17 cellular contexts compared by ENCODE assay signal in genomic region chr2:173775440-173775839, GRCh38.
DNase-seq lines count a peak whose midpoint lies in the region; ATAC-seq, FAIRE-seq and TF ChIP-seq lines count a peak whose summit lies in the region.
"Had no signal": no experiment of that assay in that cellular context is flagged by ENCODE, and none has a peak within 500 bp of the region (broad histone marks: within the 10 kb centered on the region; RNA-seq: fewer than 3 reads in every experiment).

No MANE protein-coding gene starts in this region.

- CTCF ChIA-PET in activated CD4-positive, alpha-beta memory T cell treated with anti-CD3 and anti-CD28 coated beads for 36 hours (lab: Charles Lee) = interaction anchor here (0.8 kb wide), 1 partner anchor 373 kb away, joined by 3 read pairs; no protein-coding TSS in a partner anchor
- CTCF ChIA-PET in activated CD4-positive, alpha-beta memory T cell treated with anti-CD3 and anti-CD28 coated beads, Interleukin-2, amount 10 ng/mL, durations not matched to agents 7 days and 5 days (lab: Charles Lee) = no interaction called here
- CTCF ChIA-PET in WTC11 (lab: Charles Lee) = no interaction called here

- H3K9me3 Mint-ChIP-seq in activated CD4-positive, alpha-beta memory T cell treated with anti-CD3 and anti-CD28 coated beads for 36 hours = no peaks in the 10 kb centered on the region
- no peaks in the 10 kb centered on the region for H3K9me3 Mint-ChIP-seq in activated CD4-positive, alpha-beta memory T cell treated with anti-CD3 and anti-CD28 coated beads, Interleukin-2, amount 10 ng/mL, durations not matched to agents 7 days and 5 days
- H3K9me3 Mint-ChIP-seq in stimulated activated naive CD8-positive, alpha-beta T cell treated with anti-CD3 and anti-CD28 coated beads, Interleukin-15, amount 100 ng/mL, for 72 hours = no peaks in the 10 kb centered on the region
- H3K9me3 Mint-ChIP-seq in WTC11 = peaks cover 14% of the 10 kb centered on the region
- H3K9me3 Mint-ChIP-seq: CD8-positive, alpha-beta T cell had no signal

- intact Hi-C loops in activated CD4-positive, alpha-beta memory T cell treated with anti-CD3 and anti-CD28 coated beads for 36 hours (cut with micrococcal nuclease) = no loop called here

- DNase-seq in DMS 273 (lab: John Stamatoyannopoulos, UW; ENCODE audit: unreplicated experiment) = peak; percentile 5
- DNase-seq in DMS 273 treated with DMSO at 0.1 percent for 48 hours (lab: John Stamatoyannopoulos, UW) = no peak
- peak; percentile 21 for DNase-seq in activated CD4-positive, alpha-beta memory T cell treated with anti-CD3 and anti-CD28 coated beads for 36 hours
- no peak for DNase-seq in activated CD4-positive, alpha-beta memory T cell treated with anti-CD3 and anti-CD28 coated beads, Interleukin-2, amount 10 ng/mL, durations not matched to agents 7 days and 5 days
- no peak for DNase-seq in stimulated activated naive CD8-positive, alpha-beta T cell treated with anti-CD3 and anti-CD28 coated beads, Interleukin-15, amount 100 ng/mL, for 72 hours
- DNase-seq in stimulated activated naive CD8-positive, alpha-beta T cell treated with anti-CD3 and anti-CD28 coated beads, Interleukin-15, Interleukin-2, amounts not matched to agents 100 U/mL and 50 U/mL, for 24 hours = no peak
- no peak for DNase-seq in urothelium cell line (ENCODE audit: low spot score)
- no peak for DNase-seq in WTC11 (ENCODE audit: low spot score)
- DNase-seq: CD8-positive, alpha-beta T cell; COR-L47; DMS79; GM23248 had no signal

- FAIRE-seq in urothelium cell line (lab: Jason Lieb, UNC) = peak; percentile 20
- FAIRE-seq: D721Med, GM12878, H54 had no signal

- no peaks in the 10 kb centered on the region for H3K36me3 Mint-ChIP-seq in activated CD4-positive, alpha-beta memory T cell treated with anti-CD3 and anti-CD28 coated beads for 36 hours
- no peaks in the 10 kb centered on the region for H3K36me3 Mint-ChIP-seq in activated CD4-positive, alpha-beta memory T cell treated with anti-CD3 and anti-CD28 coated beads, Interleukin-2, amount 10 ng/mL, durations not matched to agents 7 days and 5 days (ENCODE audit: low read depth)
- no peaks in the 10 kb centered on the region for H3K36me3 Mint-ChIP-seq in WTC11
- H3K36me3 Mint-ChIP-seq: CD14-positive monocyte; CD8-positive, alpha-beta T cell had no signal

- POLR2A ChIA-PET in activated CD4-positive, alpha-beta memory T cell treated with anti-CD3 and anti-CD28 coated beads for 36 hours (lab: Charles Lee) = no interaction called here
- POLR2A ChIA-PET in activated CD4-positive, alpha-beta memory T cell treated with anti-CD3 and anti-CD28 coated beads, Interleukin-2, amount 10 ng/mL, durations not matched to agents 7 days and 5 days (lab: Charles Lee) = no interaction called here
- POLR2A ChIA-PET in WTC11 (lab: Charles Lee) = no interaction called here

- no peaks in the 10 kb centered on the region for H3K4me1 Mint-ChIP-seq in activated CD4-positive, alpha-beta memory T cell treated with anti-CD3 and anti-CD28 coated beads for 36 hours (ENCODE audit: low read depth)
- no peaks in the 10 kb centered on the region for H3K4me1 Mint-ChIP-seq in activated CD4-positive, alpha-beta memory T cell treated with anti-CD3 and anti-CD28 coated beads, Interleukin-2, amount 10 ng/mL, durations not matched to agents 7 days and 5 days
- H3K4me1 Mint-ChIP-seq in stimulated activated naive CD8-positive, alpha-beta T cell treated with anti-CD3 and anti-CD28 coated beads, Interleukin-15, amount 100 ng/mL, for 72 hours = no peaks in the 10 kb centered on the region
- peaks cover 10% of the 10 kb centered on the region for H3K4me1 Mint-ChIP-seq in WTC11
- H3K4me1 Mint-ChIP-seq: CD14-positive monocyte had no signal

- peak; percentile 23 for ATAC-seq in stimulated activated naive CD8-positive, alpha-beta T cell treated with anti-CD3 and anti-CD28 coated beads, Interleukin-15, amount 100 ng/mL, for 72 hours
- no peak for ATAC-seq in stimulated activated naive CD8-positive, alpha-beta T cell treated with anti-CD3 and anti-CD28 coated beads, Interleukin-15, Interleukin-2, amounts not matched to agents 100 U/mL and 50 U/mL, for 24 hours
- ATAC-seq in WTC11 = no peak
- ATAC-seq: CD8-positive, alpha-beta T cell; GM12878; HCT116 had no signal

- H3K27ac Mint-ChIP-seq in activated CD4-positive, alpha-beta memory T cell treated with anti-CD3 and anti-CD28 coated beads for 36 hours = no peak overlapping the region
- no peak overlapping the region for H3K27ac Mint-ChIP-seq in activated CD4-positive, alpha-beta memory T cell treated with anti-CD3 and anti-CD28 coated beads, Interleukin-2, amount 10 ng/mL, durations not matched to agents 7 days and 5 days
- no peak overlapping the region for H3K27ac Mint-ChIP-seq in stimulated activated naive CD8-positive, alpha-beta T cell treated with anti-CD3 and anti-CD28 coated beads, Interleukin-15, amount 100 ng/mL, for 72 hours
- no peak overlapping the region for H3K27ac Mint-ChIP-seq in WTC11
- H3K27ac Mint-ChIP-seq: CD14-positive monocyte; CD8-positive, alpha-beta T cell had no signal

- no peak for TF ChIP-seq CTCF in WTC11 (IDR thresholded peaks at IDR 0.05)

- peaks cover 6% of the 10 kb centered on the region for H3K27me3 Mint-ChIP-seq in activated CD4-positive, alpha-beta memory T cell treated with anti-CD3 and anti-CD28 coated beads for 36 hours
- H3K27me3 Mint-ChIP-seq in activated CD4-positive, alpha-beta memory T cell treated with anti-CD3 and anti-CD28 coated beads, Interleukin-2, amount 10 ng/mL, durations not matched to agents 7 days and 5 days = peaks cover 9% of the 10 kb centered on the region
- peaks cover 8% of the 10 kb centered on the region for H3K27me3 Mint-ChIP-seq in stimulated activated naive CD8-positive, alpha-beta T cell treated with anti-CD3 and anti-CD28 coated beads, Interleukin-15, amount 100 ng/mL, for 72 hours
- no peaks in the 10 kb centered on the region for H3K27me3 Mint-ChIP-seq in WTC11 (ENCODE audit: low read depth)

- H3K4me3 Mint-ChIP-seq in activated CD4-positive, alpha-beta memory T cell treated with anti-CD3 and anti-CD28 coated beads for 36 hours = no peak overlapping the region
- H3K4me3 Mint-ChIP-seq in activated CD4-positive, alpha-beta memory T cell treated with anti-CD3 and anti-CD28 coated beads, Interleukin-2, amount 10 ng/mL, durations not matched to agents 7 days and 5 days = no peak overlapping the region
- H3K4me3 Mint-ChIP-seq in stimulated activated naive CD8-positive, alpha-beta T cell treated with anti-CD3 and anti-CD28 coated beads, Interleukin-15, amount 100 ng/mL, for 72 hours = no peak overlapping the region
- H3K4me3 Mint-ChIP-seq in WTC11 = no peak overlapping the region
- H3K4me3 Mint-ChIP-seq: CD14-positive monocyte; CD8-positive, alpha-beta T cell had no signal

TF ChIP-seq in WTC11, 78 proteins besides CTCF, POLR2A, EP300 and RAD21 (continues in another document):
- TF ChIP-seq E2F5 (CRISPR knock-in tag; IDR thresholded peaks at IDR 0.05) (no peak), RORB (CRISPR knock-in tag; IDR thresholded peaks at IDR 0.05) (no peak), EMX1 (CRISPR knock-in tag; IDR thresholded peaks at IDR 0.05) (no peak), ATF6 (CRISPR knock-in tag; IDR thresholded peaks at IDR 0.05) (no peak), ERG (CRISPR knock-in tag; IDR thresholded peaks at IDR 0.05) (no peak), ATF3 (CRISPR knock-in tag; conservative IDR thresholded peaks at IDR 0.05) (no peak), TEAD1 (CRISPR knock-in tag; IDR thresholded peaks at IDR 0.05) (no peak), ATF1 (CRISPR knock-in tag; IDR thresholded peaks at IDR 0.05) (no peak), SMAD4 (CRISPR knock-in tag; IDR thresholded peaks at IDR 0.05) (no peak), SMAD3 (CRISPR knock-in tag; IDR thresholded peaks at IDR 0.05; ENCODE audit: borderline replicate concordance) (no peak), GTF2I (CRISPR knock-in tag; conservative IDR thresholded peaks at IDR 0.05) (no peak)

Comparison
In these comparisons a context has a peak if more than half of its experiments do, and no peak if none do; other contexts are left out.
1. DNase-seq: peak in DMS 273 (single experiment) and activated CD4-positive, alpha-beta memory T cell treated with anti-CD3 and anti-CD28 coated beads for 36 hours (single experiment); none in DMS 273 treated with DMSO at 0.1 percent for 48 hours (single experiment), activated CD4-positive, alpha-beta memory T cell treated with anti-CD3 and anti-CD28 coated beads, Interleukin-2, amount 10 ng/mL, durations not matched to agents 7 days and 5 days (single experiment), stimulated activated naive CD8-positive, alpha-beta T cell treated with anti-CD3 and anti-CD28 coated beads, Interleukin-15, amount 100 ng/mL, for 72 hours (0 of 2), stimulated activated naive CD8-positive, alpha-beta T cell treated with anti-CD3 and anti-CD28 coated beads, Interleukin-15, Interleukin-2, amounts not matched to agents 100 U/mL and 50 U/mL, for 24 hours (single experiment), urothelium cell line (single experiment) and WTC11 (single experiment).